In the genomic region with DNA sequence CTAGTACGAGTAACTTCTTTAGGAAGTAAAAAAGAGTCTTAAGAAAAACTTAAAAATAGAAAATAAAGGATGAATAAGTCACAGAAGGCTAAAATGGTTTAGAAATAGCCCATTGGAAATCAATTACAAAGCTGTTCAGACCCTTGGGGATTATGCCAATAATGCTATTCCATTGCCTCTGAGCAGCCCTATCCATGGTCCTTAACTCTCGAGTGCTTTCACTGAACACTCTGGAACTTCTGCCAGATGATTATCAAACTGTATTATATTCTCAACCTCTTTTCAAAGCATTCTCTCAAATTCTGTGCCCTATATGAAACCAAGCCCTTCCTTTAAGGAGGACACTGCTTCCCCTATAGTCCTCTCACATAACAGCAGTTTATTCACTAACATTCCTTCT, we compare ENCODE assay signal across 1 cellular context.
A peak's percentile ranks its signal among the peaks of the same experiment; 100 is the strongest.
TF ChIP-seq lines count a peak whose summit lies in the region.

No MANE protein-coding gene starts in this region.

TF ChIP-seq in HEK293, 187 proteins besides CTCF, POLR2A, EP300 and RAD21 (continued from another document):
- TF ChIP-seq, protein P1, sequence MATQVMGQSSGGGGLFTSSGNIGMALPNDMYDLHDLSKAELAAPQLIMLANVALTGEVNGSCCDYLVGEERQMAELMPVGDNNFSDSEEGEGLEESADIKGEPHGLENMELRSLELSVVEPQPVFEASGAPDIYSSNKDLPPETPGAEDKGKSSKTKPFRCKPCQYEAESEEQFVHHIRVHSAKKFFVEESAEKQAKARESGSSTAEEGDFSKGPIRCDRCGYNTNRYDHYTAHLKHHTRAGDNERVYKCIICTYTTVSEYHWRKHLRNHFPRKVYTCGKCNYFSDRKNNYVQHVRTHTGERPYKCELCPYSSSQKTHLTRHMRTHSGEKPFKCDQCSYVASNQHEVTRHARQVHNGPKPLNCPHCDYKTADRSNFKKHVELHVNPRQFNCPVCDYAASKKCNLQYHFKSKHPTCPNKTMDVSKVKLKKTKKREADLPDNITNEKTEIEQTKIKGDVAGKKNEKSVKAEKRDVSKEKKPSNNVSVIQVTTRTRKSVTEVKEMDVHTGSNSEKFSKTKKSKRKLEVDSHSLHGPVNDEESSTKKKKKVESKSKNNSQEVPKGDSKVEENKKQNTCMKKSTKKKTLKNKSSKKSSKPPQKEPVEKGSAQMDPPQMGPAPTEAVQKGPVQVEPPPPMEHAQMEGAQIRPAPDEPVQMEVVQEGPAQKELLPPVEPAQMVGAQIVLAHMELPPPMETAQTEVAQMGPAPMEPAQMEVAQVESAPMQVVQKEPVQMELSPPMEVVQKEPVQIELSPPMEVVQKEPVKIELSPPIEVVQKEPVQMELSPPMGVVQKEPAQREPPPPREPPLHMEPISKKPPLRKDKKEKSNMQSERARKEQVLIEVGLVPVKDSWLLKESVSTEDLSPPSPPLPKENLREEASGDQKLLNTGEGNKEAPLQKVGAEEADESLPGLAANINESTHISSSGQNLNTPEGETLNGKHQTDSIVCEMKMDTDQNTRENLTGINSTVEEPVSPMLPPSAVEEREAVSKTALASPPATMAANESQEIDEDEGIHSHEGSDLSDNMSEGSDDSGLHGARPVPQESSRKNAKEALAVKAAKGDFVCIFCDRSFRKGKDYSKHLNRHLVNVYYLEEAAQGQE (tag by site-specific recombination; IDR thresholded peaks at IDR 0.05) = peak; percentile 87
- TF ChIP-seq ZBTB26 (tag by site-specific recombination; optimal IDR thresholded peaks at IDR 0.05) = no peak
